ENCODE assay signal across 19 cellular contexts in genomic region chr10:73991203-73991602, GRCh38. TPM values are rescaled to one million over a fixed set of nuclear protein-coding genes. Genes with fewer than 3 reads are reported as not detected.
DNase-seq lines count a peak whose midpoint lies in the region; ATAC-seq and TF ChIP-seq lines count a peak whose summit lies in the region.
"Had no signal": no experiment of that assay in that cellular context is flagged by ENCODE, and none has a peak within 500 bp of the region (broad histone marks: within the 10 kb centered on the region; RNA-seq: fewer than 3 reads in every experiment).

No MANE protein-coding gene starts in this region.

- intact Hi-C loops in CD4-positive, alpha-beta T cell (cut with DNase I, micrococcal nuclease): loop anchor here in 1 of 2 experiments (2.0 to 10.0 kb wide), 3 partner anchors 34 to 594 kb away; no protein-coding TSS in a partner anchor
- intact Hi-C loops in natural killer cell (cut with micrococcal nuclease): no loop called here
- intact Hi-C loops in activated T-helper 1 cell treated with anti-CD3 and anti-CD28 coated beads, Interleukin-12 subunit alpha, Interleukin-12 subunit beta, Interleukin-2, Interleukin-4 antibody, amounts not matched to agents 30 ng/mL and 10 ng/mL and 1 ng/mL, durations not matched to agents 14 hours and 24 hours and 36 hours (cut with micrococcal nuclease): loop anchor here (10.0 kb wide), 1 partner anchor 366 kb away; no protein-coding TSS in a partner anchor
- intact Hi-C loops in upper lobe of right lung (cut with DNase I): no loop called here

- peaks cover 16% of the 10 kb centered on the region for H3K36me3 Mint-ChIP-seq in activated CD4-positive, alpha-beta T cell treated with anti-CD3 and anti-CD28 coated beads, Interleukin-2, amount 10 ng/mL, durations not matched to agents 7 days and 5 days (ENCODE audit: low read depth)
- no peaks in the 10 kb centered on the region for H3K36me3 Mint-ChIP-seq in CD4-positive, alpha-beta T cell (ENCODE audit: low read depth)
- H3K36me3 Mint-ChIP-seq in T-helper 17 cell (ENCODE audit: low read depth) (peaks cover 2% of the 10 kb centered on the region), natural killer cell (no peaks in the 10 kb centered on the region)
- H3K36me3 Mint-ChIP-seq in activated T-helper 1 cell treated with anti-CD3 and anti-CD28 coated beads, Interleukin-12 subunit alpha, Interleukin-12 subunit beta, Interleukin-2, Interleukin-4 antibody, amounts not matched to agents 30 ng/mL and 10 ng/mL and 1 ng/mL, durations not matched to agents 14 hours and 24 hours and 36 hours (ENCODE audit: low read depth): no peaks in the 10 kb centered on the region
- H3K36me3 Mint-ChIP-seq: activated naive CD4-positive, alpha-beta T cell treated with anti-CD3 and anti-CD28 coated beads, Interleukin-2, amount 50 U/mL, for 72 hours had no signal

- no peak for ATAC-seq in CD4-positive, alpha-beta T cell (ENCODE audit: poor library complexity)
- ATAC-seq in T-helper 17 cell (no peak), natural killer cell (no peak), upper lobe of right lung (no peak)

- H3K4me1 ChIP-seq in upper lobe of right lung: peaks cover 4% of the 10 kb centered on the region
- H3K4me1 ChIP-seq: lower lobe of right lung, prostate gland, sigmoid colon, SJCRH30, transverse colon had no signal

- H3K4me3 ChIP-seq in upper lobe of right lung: no peak overlapping the region
- H3K4me3 ChIP-seq: lower lobe of right lung, neural progenitor cell, prostate gland, sigmoid colon, SJCRH30, transverse colon had no signal

- POLR2A ChIA-PET in activated CD4-positive, alpha-beta T cell treated with anti-CD3 and anti-CD28 coated beads, Interleukin-2, amount 10 ng/mL, durations not matched to agents 7 days and 5 days (lab: Charles Lee): no interaction called here
- POLR2A ChIA-PET in CD4-positive, alpha-beta T cell (lab: Charles Lee): interaction anchor here (0.6 to 1.9 kb wide), 11 partner anchors 10 to 1219 kb away, joined by 3 to 15 read pairs (median 6); partner anchors contain the start of gene VDAC2

- no peak for TF ChIP-seq CTCF in CD4-positive, alpha-beta T cell (IDR thresholded peaks at IDR 0.05)
- TF ChIP-seq CTCF in natural killer cell (IDR thresholded peaks at IDR 0.05): no peak
- no peak for TF ChIP-seq CTCF in upper lobe of right lung (IDR thresholded peaks at IDR 0.05)

- H3K27me3 Mint-ChIP-seq in activated CD4-positive, alpha-beta T cell treated with anti-CD3 and anti-CD28 coated beads, Interleukin-2, amount 10 ng/mL, durations not matched to agents 7 days and 5 days: no peaks in the 10 kb centered on the region
- H3K27me3 Mint-ChIP-seq in CD4-positive, alpha-beta T cell: no peaks in the 10 kb centered on the region
- H3K27me3 Mint-ChIP-seq in T-helper 17 cell: no peaks in the 10 kb centered on the region
- no peaks in the 10 kb centered on the region for H3K27me3 Mint-ChIP-seq in natural killer cell (ENCODE audit: low read depth in 2 of 2)
- H3K27me3 Mint-ChIP-seq in activated T-helper 1 cell treated with anti-CD3 and anti-CD28 coated beads, Interleukin-12 subunit alpha, Interleukin-12 subunit beta, Interleukin-2, Interleukin-4 antibody, amounts not matched to agents 30 ng/mL and 10 ng/mL and 1 ng/mL, durations not matched to agents 14 hours and 24 hours and 36 hours (ENCODE audit: insufficient read depth): peaks cover 7% of the 10 kb centered on the region

- no peaks in the 10 kb centered on the region for H3K9me3 ChIP-seq in CD4-positive, alpha-beta T cell (ENCODE audit: control insufficient read depth, low read length)
- H3K9me3 ChIP-seq in T-helper 17 cell (ENCODE audit: control insufficient read depth, low read length, poor library complexity, severe bottlenecking) (no peaks in the 10 kb centered on the region), upper lobe of right lung (no peaks in the 10 kb centered on the region)
- H3K9me3 ChIP-seq: lower lobe of right lung, prostate gland, sigmoid colon, SJCRH30, transverse colon had no signal

- H3K9me3 Mint-ChIP-seq in activated CD4-positive, alpha-beta T cell treated with anti-CD3 and anti-CD28 coated beads, Interleukin-2, amount 10 ng/mL, durations not matched to agents 7 days and 5 days: peaks cover 6% of the 10 kb centered on the region
- H3K9me3 Mint-ChIP-seq in CD4-positive, alpha-beta T cell: peaks cover 4% of the 10 kb centered on the region
- H3K9me3 Mint-ChIP-seq in natural killer cell: no peaks in the 10 kb centered on the region
- no peaks in the 10 kb centered on the region for H3K9me3 Mint-ChIP-seq in activated T-helper 1 cell treated with anti-CD3 and anti-CD28 coated beads, Interleukin-12 subunit alpha, Interleukin-12 subunit beta, Interleukin-2, Interleukin-4 antibody, amounts not matched to agents 30 ng/mL and 10 ng/mL and 1 ng/mL, durations not matched to agents 14 hours and 24 hours and 36 hours
- H3K9me3 Mint-ChIP-seq: neural progenitor cell had no signal

- H3K27ac Mint-ChIP-seq in activated CD4-positive, alpha-beta T cell treated with anti-CD3 and anti-CD28 coated beads, Interleukin-2, amount 10 ng/mL, durations not matched to agents 7 days and 5 days: peak overlapping the region; percentile 83
- peak overlapping the region; percentile 46 for H3K27ac Mint-ChIP-seq in CD4-positive, alpha-beta T cell
- H3K27ac Mint-ChIP-seq in T-helper 17 cell (peak overlapping the region; percentile 60), natural killer cell (peak overlapping the region; percentile 29 to 80)
- H3K27ac Mint-ChIP-seq in activated T-helper 1 cell treated with anti-CD3 and anti-CD28 coated beads, Interleukin-12 subunit alpha, Interleukin-12 subunit beta, Interleukin-2, Interleukin-4 antibody, amounts not matched to agents 30 ng/mL and 10 ng/mL and 1 ng/mL, durations not matched to agents 14 hours and 24 hours and 36 hours: no peak overlapping the region
- H3K27ac Mint-ChIP-seq: neural progenitor cell had no signal

- H3K27ac ChIP-seq in CD4-positive, alpha-beta T cell (ENCODE audit: low read depth, low read length): no peak overlapping the region
- H3K27ac ChIP-seq in upper lobe of right lung: no peak overlapping the region
- H3K27ac ChIP-seq: lower lobe of right lung, neural progenitor cell, prostate gland, sigmoid colon, SJCRH30, transverse colon, VCaP had no signal

- CTCF ChIA-PET in activated CD4-positive, alpha-beta T cell treated with anti-CD3 and anti-CD28 coated beads, Interleukin-2, amount 10 ng/mL, durations not matched to agents 7 days and 5 days (lab: Charles Lee): interaction anchor here (0.9 to 1.3 kb wide), 3 partner anchors 34 to 140 kb away, joined by 3 read pairs; no protein-coding TSS in a partner anchor
- CTCF ChIA-PET in CD4-positive, alpha-beta T cell (lab: Charles Lee): interaction anchor here (1.0 to 1.2 kb wide), 2 partner anchors 33 to 51 kb away, joined by 3 read pairs; no protein-coding TSS in a partner anchor

- peaks cover 54% of the 10 kb centered on the region for H3K4me1 Mint-ChIP-seq in activated CD4-positive, alpha-beta T cell treated with anti-CD3 and anti-CD28 coated beads, Interleukin-2, amount 10 ng/mL, durations not matched to agents 7 days and 5 days
- peaks cover 56% of the 10 kb centered on the region for H3K4me1 Mint-ChIP-seq in CD4-positive, alpha-beta T cell (ENCODE audit: low read depth)
- peaks cover 31% of the 10 kb centered on the region for H3K4me1 Mint-ChIP-seq in T-helper 17 cell
- peaks cover 33 to 52% of the 10 kb centered on the region in 2 donors for H3K4me1 Mint-ChIP-seq in natural killer cell
- H3K4me1 Mint-ChIP-seq in activated T-helper 1 cell treated with anti-CD3 and anti-CD28 coated beads, Interleukin-12 subunit alpha, Interleukin-12 subunit beta, Interleukin-2, Interleukin-4 antibody, amounts not matched to agents 30 ng/mL and 10 ng/mL and 1 ng/mL, durations not matched to agents 14 hours and 24 hours and 36 hours (ENCODE audit: low read depth): peaks cover 44% of the 10 kb centered on the region

- H3K4me3 Mint-ChIP-seq in activated CD4-positive, alpha-beta T cell treated with anti-CD3 and anti-CD28 coated beads, Interleukin-2, amount 10 ng/mL, durations not matched to agents 7 days and 5 days: peak overlapping the region; percentile 8
- peak overlapping the region; percentile 11 for H3K4me3 Mint-ChIP-seq in CD4-positive, alpha-beta T cell
- peak overlapping the region; percentile 15 for H3K4me3 Mint-ChIP-seq in T-helper 17 cell
- peak overlapping the region; percentile 10 for H3K4me3 Mint-ChIP-seq in natural killer cell
- no peak overlapping the region for H3K4me3 Mint-ChIP-seq in activated T-helper 1 cell treated with anti-CD3 and anti-CD28 coated beads, Interleukin-12 subunit alpha, Interleukin-12 subunit beta, Interleukin-2, Interleukin-4 antibody, amounts not matched to agents 30 ng/mL and 10 ng/mL and 1 ng/mL, durations not matched to agents 14 hours and 24 hours and 36 hours
- H3K4me3 Mint-ChIP-seq: neural progenitor cell had no signal

- no peaks in the 10 kb centered on the region for H3K27me3 ChIP-seq in CD4-positive, alpha-beta T cell (ENCODE audit: control insufficient read depth, insufficient read depth, low read length)
- no peaks in the 10 kb centered on the region for H3K27me3 ChIP-seq in upper lobe of right lung
- H3K27me3 ChIP-seq: neural progenitor cell, sigmoid colon, SJCRH30, transverse colon had no signal

- DNase-seq in activated CD4-positive, alpha-beta T cell treated with anti-CD3 and anti-CD28 coated beads, Interleukin-2, amount 10 ng/mL, durations not matched to agents 7 days and 5 days: no peak
- DNase-seq in activated CD4-positive, alpha-beta T cell treated with anti-CD3 and anti-CD28 coated beads for 48 hours: no peak
- DNase-seq in CD4-positive, alpha-beta T cell: no peak
- DNase-seq in T-helper 17 cell: no peak
- DNase-seq in natural killer cell: no peak
- DNase-seq in activated T-helper 1 cell treated with anti-CD3 and anti-CD28 coated beads, Interleukin-12 subunit alpha, Interleukin-12 subunit beta, Interleukin-2, Interleukin-4 antibody, amounts not matched to agents 30 ng/mL and 10 ng/mL and 1 ng/mL, durations not matched to agents 14 hours and 24 hours and 36 hours (ENCODE audit: low spot score): no peak
- DNase-seq in NAMALWA (ENCODE audit: low spot score): no peak
- no peak for DNase-seq in upper lobe of right lung
- DNase-seq: EL, NCI-H187 treated with DMSO at 0.1 percent for 48 hours, NCI-H524 treated with DMSO at 0.1 percent for 48 hours, sigmoid colon, SJCRH30 had no signal

- H3K36me3 ChIP-seq in upper lobe of right lung: no peaks in the 10 kb centered on the region
- H3K36me3 ChIP-seq: lower lobe of right lung, neural progenitor cell, prostate gland, sigmoid colon, SJCRH30, transverse colon had no signal

RNA-seq across cellular contexts. Expression of gene VCL, which starts 6.7 kb away (rescaled TPM):
- 10 to 100 TPM; 75.5 to 86.4 TPM for total RNA-seq in activated CD4-positive, alpha-beta T cell treated with anti-CD3 and anti-CD28 coated beads, Interleukin-2, amount 10 ng/mL, durations not matched to agents 7 days and 5 days
- total RNA-seq in CD4-positive, alpha-beta T cell: 10 to 100 TPM; 18.5 to 19.7 TPM
- total RNA-seq in T-helper 17 cell (100 to 1,000 TPM in 1 of 2 donors, 10 to 100 TPM in 1; 79.1 to 245 TPM), natural killer cell (100 to 1,000 TPM; 121 to 145 (median 122) TPM), upper lobe of right lung (148 TPM)
- total RNA-seq in activated T-helper 1 cell treated with anti-CD3 and anti-CD28 coated beads, Interleukin-12 subunit alpha, Interleukin-12 subunit beta, Interleukin-2, Interleukin-4 antibody, amounts not matched to agents 30 ng/mL and 10 ng/mL and 1 ng/mL, durations not matched to agents 14 hours and 24 hours and 36 hours: 24.4 and 26.0 TPM in 2 replicates
